In the genomic region with DNA sequence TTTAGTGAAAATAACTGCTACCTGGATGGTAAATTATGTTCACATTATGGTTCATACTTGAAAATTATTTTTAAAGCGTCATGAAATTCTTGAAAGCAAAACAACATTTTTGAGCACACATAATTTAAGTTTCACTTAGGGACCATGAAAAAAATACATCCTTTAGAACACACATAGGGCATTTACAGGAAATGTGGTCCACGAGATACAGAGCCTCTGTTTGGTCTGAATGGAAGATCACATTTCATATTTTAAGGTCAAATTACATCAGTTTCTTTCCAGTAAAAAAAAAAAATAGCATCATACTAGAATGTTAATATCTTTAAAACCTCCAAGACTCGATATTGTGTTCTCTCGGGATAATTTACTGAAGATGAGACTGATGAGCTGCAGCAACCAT, we compare ENCODE assay signal across 32 cellular contexts.
A peak's percentile ranks its signal among the peaks of the same experiment; 100 is the strongest.
DNase-seq lines count a peak whose midpoint lies in the region; ATAC-seq and TF ChIP-seq lines count a peak whose summit lies in the region.
"Had no signal": no experiment of that assay in that cellular context is flagged by ENCODE, and none has a peak within 500 bp of the region (broad histone marks: within the 10 kb centered on the region; RNA-seq: fewer than 3 reads in every experiment).

No MANE protein-coding gene starts in this region.

- ATAC-seq in IMR-90 (ENCODE audit: low read depth) (no peak), HG02970 (IDR thresholded peaks at IDR 0.05; ENCODE audit: low FRiP score, unreplicated experiment) (no peak), HG03378 (IDR thresholded peaks at IDR 0.05; ENCODE audit: unreplicated experiment) (no peak)
- ATAC-seq: foreskin keratinocyte; heart right ventricle; naive thymus-derived CD8-positive, alpha-beta T cell had no signal

- H2AK5ac ChIP-seq in IMR-90 (ENCODE audit: low read depth, low read length) = no peak overlapping the region

- no peak overlapping the region for H3K56ac ChIP-seq in IMR-90 (ENCODE audit: extremely low read depth, insufficient read depth, low read length)

- H3K9me1 ChIP-seq in IMR-90 (ENCODE audit: insufficient read depth, low read length) = no peaks in the 10 kb centered on the region

- no peak overlapping the region for H2BK5ac ChIP-seq in IMR-90 (ENCODE audit: low read depth, low read length, poor library complexity, severe bottlenecking)

- no peak overlapping the region for H3K4me2 ChIP-seq in IMR-90 (ENCODE audit: low read depth, low read length)

- intact Hi-C loops in IMR-90 (cut with micrococcal nuclease) = no loop called here

- WGBS in IMR-90 (ENCODE audit: extremely low coverage in 2 of 2, insufficient read length in 1 of 2), 2 experiments = no CpG with 5 or more reads among the region's 4 CpGs

- H3K18ac ChIP-seq in IMR-90 (ENCODE audit: low read depth, low read length) = no peak overlapping the region

- dilution Hi-C loops in IMR-90 (cut with HindIII; ENCODE audit: low sequenced_read_pairs, unreplicated experiment) = no loop called here

- H3K27me3 ChIP-seq in IMR-90 (ENCODE audit: control insufficient read depth, insufficient read depth, low read length) (no peaks in the 10 kb centered on the region), MG63 (no peaks in the 10 kb centered on the region)
- H3K27me3 ChIP-seq: foreskin keratinocyte, heart right ventricle, Peyer's patch, sigmoid colon, tibial nerve had no signal

- no peak for TF ChIP-seq RAD21 in IMR-90 (IDR thresholded peaks at IDR 0.05; ENCODE audit: low read length)

- no peak overlapping the region for H2BK20ac ChIP-seq in IMR-90 (ENCODE audit: low read depth, low read length)

- H3K4me1 ChIP-seq in IMR-90 (ENCODE audit: control insufficient read depth, insufficient read depth, low read length) = no peaks in the 10 kb centered on the region; the same call in 1 of the 2 replicates
- H3K4me1 ChIP-seq: Peyer's patch, prostate gland, sigmoid colon had no signal

- POLR2A ChIA-PET in IMR-90 (lab: Charles Lee; ENCODE audit: unreplicated experiment) = no interaction called here

- TF ChIP-seq CTCF in IMR-90 (conservative IDR thresholded peaks at IDR 0.05; ENCODE audit: low read depth, low read length) (no peak), choroid plexus epithelial cell (conservative IDR thresholded peaks at IDR 0.05; ENCODE audit: low read depth, low read length) (no peak)

- H3K36me3 ChIP-seq in IMR-90 (ENCODE audit: control insufficient read depth, insufficient read depth, low read length) = no peaks in the 10 kb centered on the region
- H3K36me3 ChIP-seq in MG63 = no peaks in the 10 kb centered on the region
- H3K36me3 ChIP-seq: heart right ventricle, Peyer's patch, prostate gland, sigmoid colon, tibial nerve had no signal

- DNase-seq in IMR-90 = peak; percentile 45
- peak; percentile 16 for DNase-seq in NCI-H69 (lab: John Stamatoyannopoulos, UW)
- DNase-seq in choroid plexus epithelial cell (ENCODE audit: low read depth) = peak; percentile 84
- DNase-seq in iris pigment epithelial cell (ENCODE audit: low read depth) = peak; percentile 70
- DNase-seq in MG63 = no peak
- no peak for DNase-seq in RPMI8226
- DNase-seq: ACHN; activated B cell treated with CpG ODN at 0.5 μM for 24 hours; activated CD4-positive, alpha-beta T cell treated with anti-CD3 and anti-CD28 coated beads, Interleukin-2, amount 50 U/mL, for 1 hour; activated effector memory CD4-positive, alpha-beta T cell treated with Interleukin-2 at 50 U/mL for 16 hours; activated T-cell treated with anti-CD3 and anti-CD28 coated beads, Interleukin-2, amount 50 U/mL, for 1 hour; aorta; CD4-positive, alpha-beta memory T cell; effector memory CD4-positive, alpha-beta T cell; foreskin keratinocyte; heart right ventricle; Kasumi-1; kidney glomerular epithelial cell; MV-4-11; naive thymus-derived CD8-positive, alpha-beta T cell; NCI-H1694; NCI-H2227 treated with DMSO at 0.1 percent for 48 hours; NCI-H774; Peyer's patch; SHP77 treated with DMSO at 0.1 percent for 48 hours; sigmoid colon; stimulated activated CD4-positive, alpha-beta T cell treated with anti-CD3 and anti-CD28 coated beads, Interleukin-4, amount 100 ng/mL, for 1 hour; T-helper 9 cell had no signal

- no peaks in the 10 kb centered on the region for H3K79me1 ChIP-seq in IMR-90 (ENCODE audit: low read depth in 1 of 2, low read length in 2 of 2)

- no peak overlapping the region for H2BK15ac ChIP-seq in IMR-90 (ENCODE audit: low read depth, low read length)

- H2BK120ac ChIP-seq in IMR-90 (ENCODE audit: low read depth, low read length) = no peak overlapping the region

- H3K9me3 ChIP-seq in IMR-90 (ENCODE audit: control insufficient read depth, insufficient read depth, low read length) = no peaks in the 10 kb centered on the region
- no peaks in the 10 kb centered on the region for H3K9me3 ChIP-seq in MG63
- H3K9me3 ChIP-seq: heart right ventricle, Peyer's patch, prostate gland, sigmoid colon, tibial nerve had no signal

- no peak overlapping the region for H4K8ac ChIP-seq in IMR-90 (ENCODE audit: low read depth in 2 of 2, low read length in 2 of 2)

- no peak overlapping the region for H4K5ac ChIP-seq in IMR-90 (ENCODE audit: low read depth, low read length)

- TF ChIP-seq POLR2A in IMR-90 (IDR thresholded peaks at IDR 0.05; ENCODE audit: low read depth, low read length) = no peak

- H4K91ac ChIP-seq in IMR-90 (ENCODE audit: insufficient read depth, low read depth, low read length) = no peak overlapping the region

- no peak overlapping the region for H3K9ac ChIP-seq in IMR-90 (ENCODE audit: low read depth, low read length)

- CTCF ChIA-PET in IMR-90 (lab: Yijun Ruan, JAX) = no interaction called here

- in situ Hi-C loops in IMR-90 (cut with MboI; ENCODE audit: low sequenced_read_pairs) = loop anchor here (10.0 kb wide), 1 partner anchor 62 kb away; no protein-coding TSS in a partner anchor

- no peak overlapping the region for H2AFZ ChIP-seq in IMR-90 (replicated peaks; ENCODE audit: low read length, poor library complexity)

- no peak overlapping the region for H3K4me3 ChIP-seq in IMR-90 (ENCODE audit: insufficient read depth, low read depth, low read length)
- no peak overlapping the region for H3K4me3 ChIP-seq in choroid plexus epithelial cell (ENCODE audit: low read depth, low read length)
- H3K4me3 ChIP-seq in MG63 = no peak overlapping the region
- H3K4me3 ChIP-seq: heart right ventricle, Peyer's patch, prostate gland, sigmoid colon, tibial nerve had no signal

- no peak overlapping the region for H3K4ac ChIP-seq in IMR-90 (ENCODE audit: low read depth, low read length)

- no peak overlapping the region for H3K23ac ChIP-seq in IMR-90 (ENCODE audit: low read depth, low read length)

- H4K20me1 ChIP-seq in IMR-90 (ENCODE audit: insufficient read depth, low read length) = no peaks in the 10 kb centered on the region

- H3K14ac ChIP-seq in IMR-90 (replicated peaks; ENCODE audit: low read depth, low read length) = no peak overlapping the region

- no peak overlapping the region for H3K27ac ChIP-seq in IMR-90 (ENCODE audit: insufficient read depth, low read length)
- H3K27ac ChIP-seq: foreskin keratinocyte, heart right ventricle, Peyer's patch, prostate gland, sigmoid colon, tibial nerve had no signal

- BruUV-seq in IMR-90 (replicated peaks; lab: Mats Ljungman, UMichigan) = no TSS peak

- no peak overlapping the region for H2AK9ac ChIP-seq in IMR-90 (replicated peaks; ENCODE audit: low read depth, low read length, poor library complexity)

TF ChIP-seq in IMR-90, 13 proteins besides CTCF, POLR2A, EP300 and RAD21:
- TF ChIP-seq MAFK (IDR thresholded peaks at IDR 0.05; ENCODE audit: low read depth, low read length) = no peak
- no peak for TF ChIP-seq SMC3 (IDR thresholded peaks at IDR 0.05; ENCODE audit: low read depth, low read length)
- TF ChIP-seq NFE2L2 (IDR thresholded peaks at IDR 0.05; ENCODE audit: low read depth, low read length) = no peak
- TF ChIP-seq, protein P1, sequence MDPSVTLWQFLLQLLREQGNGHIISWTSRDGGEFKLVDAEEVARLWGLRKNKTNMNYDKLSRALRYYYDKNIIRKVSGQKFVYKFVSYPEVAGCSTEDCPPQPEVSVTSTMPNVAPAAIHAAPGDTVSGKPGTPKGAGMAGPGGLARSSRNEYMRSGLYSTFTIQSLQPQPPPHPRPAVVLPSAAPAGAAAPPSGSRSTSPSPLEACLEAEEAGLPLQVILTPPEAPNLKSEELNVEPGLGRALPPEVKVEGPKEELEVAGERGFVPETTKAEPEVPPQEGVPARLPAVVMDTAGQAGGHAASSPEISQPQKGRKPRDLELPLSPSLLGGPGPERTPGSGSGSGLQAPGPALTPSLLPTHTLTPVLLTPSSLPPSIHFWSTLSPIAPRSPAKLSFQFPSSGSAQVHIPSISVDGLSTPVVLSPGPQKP (IDR thresholded peaks at IDR 0.05; ENCODE audit: borderline replicate concordance, low read depth, low read length) = no peak
- TF ChIP-seq CEBPB (IDR thresholded peaks at IDR 0.05; ENCODE audit: low read depth, low read length) = no peak
- TF ChIP-seq RFX5 (IDR thresholded peaks at IDR 0.05; ENCODE audit: low read depth, low read length) = no peak
- no peak for TF ChIP-seq RCOR1 (IDR thresholded peaks at IDR 0.05; ENCODE audit: insufficient replicate concordance, low read length)
- no peak for TF ChIP-seq MAZ (IDR thresholded peaks at IDR 0.05; ENCODE audit: borderline replicate concordance, low read depth, low read length)
- TF ChIP-seq BHLHE40 (IDR thresholded peaks at IDR 0.05; ENCODE audit: low read depth, low read length) = no peak

Comparison
In these comparisons a context has a peak if more than half of its experiments do, and no peak if none do; other contexts are left out.
1. DNase-seq: peak in IMR-90 (single experiment), NCI-H69 (single experiment), choroid plexus epithelial cell (single experiment) and iris pigment epithelial cell (single experiment); none in MG63 (single experiment) and RPMI8226 (single experiment).